In genomic region chr4:139214039-139214534, GRCh38 we compare ENCODE assay signal across 9 cellular contexts. TPM values are rescaled to one million over a fixed set of nuclear protein-coding genes. Genes with fewer than 3 reads are reported as not detected.
DNase-seq lines count a peak whose midpoint lies in the region; ATAC-seq, FAIRE-seq and TF ChIP-seq lines count a peak whose summit lies in the region.
"Had no signal": no experiment of that assay in that cellular context is flagged by ENCODE, and none has a peak within 500 bp of the region (broad histone marks: within the 10 kb centered on the region; RNA-seq: fewer than 3 reads in every experiment).

No MANE protein-coding gene starts in this region.

- TF ChIP-seq POLR2A in GM12892 (IDR thresholded peaks at IDR 0.05; ENCODE audit: low read depth, low read length) = no peak

- no peak overlapping the region for H3K4me3 Mint-ChIP-seq in T-helper 17 cell
- no peak overlapping the region for H3K4me3 Mint-ChIP-seq in activated naive CD4-positive, alpha-beta T cell treated with anti-CD3 and anti-CD28 coated beads, Interleukin-2, amount 10 ng/mL, durations not matched to agents 7 days and 5 days
- H3K4me3 Mint-ChIP-seq: brain had no signal

- H3K27me3 Mint-ChIP-seq in T-helper 17 cell = no peaks in the 10 kb centered on the region
- no peaks in the 10 kb centered on the region for H3K27me3 Mint-ChIP-seq in activated naive CD4-positive, alpha-beta T cell treated with anti-CD3 and anti-CD28 coated beads, Interleukin-2, amount 10 ng/mL, durations not matched to agents 7 days and 5 days

- H3K4me2 ChIP-seq in parathyroid adenoma (ENCODE audit: low read length) = no peak overlapping the region

- no peaks in the 10 kb centered on the region for H3K36me3 ChIP-seq in parathyroid adenoma (ENCODE audit: control insufficient read depth, insufficient read depth, low read length)

- TF ChIP-seq CTCF in parathyroid adenoma (IDR thresholded peaks at IDR 0.05) = no peak

- H3K4me1 ChIP-seq in parathyroid adenoma = peaks cover 5% of the 10 kb centered on the region

- H3K79me2 ChIP-seq in parathyroid adenoma = no peaks in the 10 kb centered on the region

- no peaks in the 10 kb centered on the region for H3K27me3 ChIP-seq in parathyroid adenoma (ENCODE audit: control insufficient read depth, insufficient read depth, low read length)

- ATAC-seq in GM21576 (IDR thresholded peaks at IDR 0.05; ENCODE audit: unreplicated experiment) (peak; percentile 100), HG03575 (IDR thresholded peaks at IDR 0.05; ENCODE audit: extremely low read depth, insufficient number of reproducible peaks, low FRiP score, unreplicated experiment) (peak; percentile 97), T-helper 17 cell (peak; percentile 65)

- peak overlapping the region; percentile 54 for H2AFZ ChIP-seq in parathyroid adenoma

- H3K9me3 Mint-ChIP-seq in activated naive CD4-positive, alpha-beta T cell treated with anti-CD3 and anti-CD28 coated beads, Interleukin-2, amount 10 ng/mL, durations not matched to agents 7 days and 5 days = no peaks in the 10 kb centered on the region
- H3K9me3 Mint-ChIP-seq: brain had no signal

- H3K4me1 Mint-ChIP-seq in T-helper 17 cell = no peaks in the 10 kb centered on the region
- H3K4me1 Mint-ChIP-seq in activated naive CD4-positive, alpha-beta T cell treated with anti-CD3 and anti-CD28 coated beads, Interleukin-2, amount 10 ng/mL, durations not matched to agents 7 days and 5 days = peaks cover 3% of the 10 kb centered on the region

- H3K9me3 ChIP-seq in T-helper 17 cell (ENCODE audit: control insufficient read depth, low read length, poor library complexity, severe bottlenecking) (no peaks in the 10 kb centered on the region), parathyroid adenoma (ENCODE audit: control insufficient read depth, low read length) (no peaks in the 10 kb centered on the region)

- intact Hi-C loops in posterior cingulate gyrus (cut with DNase I) = no loop called here

- H3K4me3 ChIP-seq in parathyroid adenoma (ENCODE audit: low read depth, low read length) = no peak overlapping the region

- CTCF ChIA-PET in activated naive CD4-positive, alpha-beta T cell treated with anti-CD3 and anti-CD28 coated beads, Interleukin-2, amount 10 ng/mL, durations not matched to agents 7 days and 5 days (lab: Charles Lee) = no interaction called here

- H3K27ac Mint-ChIP-seq in T-helper 17 cell = no peak overlapping the region
- H3K27ac Mint-ChIP-seq in activated naive CD4-positive, alpha-beta T cell treated with anti-CD3 and anti-CD28 coated beads, Interleukin-2, amount 10 ng/mL, durations not matched to agents 7 days and 5 days = no peak overlapping the region

- H3K9ac ChIP-seq in parathyroid adenoma = no peak overlapping the region

- peak overlapping the region; percentile 84 for H3K27ac ChIP-seq in parathyroid adenoma

- H3K36me3 Mint-ChIP-seq in T-helper 17 cell (ENCODE audit: low read depth) = no peaks in the 10 kb centered on the region
- no peaks in the 10 kb centered on the region for H3K36me3 Mint-ChIP-seq in activated naive CD4-positive, alpha-beta T cell treated with anti-CD3 and anti-CD28 coated beads, Interleukin-2, amount 10 ng/mL, durations not matched to agents 7 days and 5 days
- H3K36me3 Mint-ChIP-seq: brain had no signal

- DNase-seq in GM12892 (ENCODE audit: insufficient read length) (peak; percentile 48), T-helper 17 cell (no peak), posterior cingulate gyrus (no peak)
- DNase-seq in stimulated activated CD4-positive, alpha-beta T cell treated with anti-CD3 and anti-CD28 coated beads, Interleukin-1b, Interleukin-23, amount 100 ng/mL, for 48 hours = no peak
- DNase-seq in activated naive CD4-positive, alpha-beta T cell treated with anti-CD3 and anti-CD28 coated beads, Interleukin-2, amount 10 ng/mL, durations not matched to agents 7 days and 5 days = no peak

- FAIRE-seq in GM12892 (lab: Jason Lieb, UNC) = peak; percentile 85

RNA-seq across cellular contexts. Expression of gene ELF2, which starts 37.1 kb away (rescaled TPM):
- polyA plus RNA-seq in GM12892 (2012; ENCODE audit: missing spikeins) = 17.1 TPM
- 10 to 100 TPM; 59.8 to 80.6 TPM for total RNA-seq in T-helper 17 cell
